Comparison of ENCODE assay signal across 27 cellular contexts in genomic region chr11:47689480-47689879, GRCh38. TPM values are rescaled to one million over a fixed set of nuclear protein-coding genes. Genes with fewer than 3 reads are reported as not detected.
"Had no signal": no experiment of that assay in that cellular context is flagged by ENCODE, and none has a peak within 500 bp of the region (broad histone marks: within the 10 kb centered on the region; RNA-seq: fewer than 3 reads in every experiment).

No MANE protein-coding gene starts in this region.

- DNase-seq: heart right ventricle; islet precursor cell; lower lobe of right lung; mammary epithelial cell; mesenchymal stem cell; naive B cell; natural killer cell; nephron progenitor cell; occipital lobe; right lobe of liver; stimulated activated CD4-positive, alpha-beta T cell treated with anti-CD3 and anti-CD28 coated beads, Interleukin-12 subunit alpha, Interleukin-12 subunit beta, amount 100 ng/mL, for 4 hours; stimulated activated CD4-positive, alpha-beta T cell treated with anti-CD3 and anti-CD28 coated beads, Interleukin-15, amount 100 ng/mL, for 24 hours; stimulated activated CD4-positive, alpha-beta T cell treated with anti-CD3 and anti-CD28 coated beads, Interleukin-2, amount 100 ng/mL, for 24 hours; stimulated activated CD4-positive, alpha-beta T cell treated with anti-CD3 and anti-CD28 coated beads, Interleukin-4, amount 100 ng/mL, for 1 hour; stimulated activated naive B cell treated with anti-CD40 and anti-IgM and Interleukin-4, amounts not matched to agents 10 μg/mL and 1 μg/mL and 100 μg/mL, for 72 hours; stimulated activated naive CD8-positive, alpha-beta T cell treated with anti-CD3 and anti-CD28 coated beads, Interleukin-15, Interleukin-2, amounts not matched to agents 100 U/mL and 50 U/mL, for 24 hours; testis; thyroid gland; trophoblast cell had no signal

- H3K27ac ChIP-seq: heart right ventricle, lower lobe of right lung, neural progenitor cell, neutrophil, parathyroid adenoma, right atrium auricular region, right lobe of liver, testis, thyroid gland, upper lobe of right lung had no signal

- H3K36me3 ChIP-seq: heart right ventricle, lower lobe of right lung, neural progenitor cell, neutrophil, right atrium auricular region, right lobe of liver, thyroid gland, upper lobe of right lung had no signal

- H3K79me2 ChIP-seq: hepatocyte, parathyroid adenoma had no signal

- H2AFZ ChIP-seq: hepatocyte, neural progenitor cell, parathyroid adenoma had no signal

- H3K9me3 ChIP-seq: heart right ventricle, lower lobe of right lung, neutrophil, right atrium auricular region, right lobe of liver, testis, thyroid gland, upper lobe of right lung had no signal

- H3K4me2 ChIP-seq: hepatocyte, neural progenitor cell had no signal

- FAIRE-seq: urothelium cell line had no signal

- H3K4me3 ChIP-seq: heart right ventricle, hepatocyte, lower lobe of right lung, neural progenitor cell, right atrium auricular region, right lobe of liver, testis, thyroid gland, upper lobe of right lung had no signal

- H3K27me3 ChIP-seq: heart right ventricle, hepatocyte, neural progenitor cell, neutrophil, right atrium auricular region, right lobe of liver, testis, thyroid gland, upper lobe of right lung had no signal

- H3K4me1 ChIP-seq: heart right ventricle, lower lobe of right lung, neural progenitor cell, parathyroid adenoma, right atrium auricular region, right lobe of liver, testis, thyroid gland, upper lobe of right lung had no signal

- H3K9ac ChIP-seq: neural progenitor cell, parathyroid adenoma had no signal

- ATAC-seq: heart right ventricle; left lobe of liver; lower lobe of right lung; natural killer cell; right lobe of liver; stimulated activated naive B cell treated with anti-CD40 and anti-IgM and Interleukin-4, amounts not matched to agents 10 μg/mL and 1 μg/mL and 100 μg/mL, for 72 hours; stimulated activated naive CD8-positive, alpha-beta T cell treated with anti-CD3 and anti-CD28 coated beads, Interleukin-15, Interleukin-2, amounts not matched to agents 100 U/mL and 50 U/mL, for 24 hours; upper lobe of right lung had no signal

RNA-seq across cellular contexts. Expression of gene AGBL2, which starts 25.7 kb away (rescaled TPM):
- total RNA-seq: right atrium auricular region had no signal
